8 cellular contexts compared by ENCODE assay signal in genomic region chr10:31135791-31136190, GRCh38.
A peak's percentile ranks its signal among the peaks of the same experiment; 100 is the strongest.
DNase-seq lines count a peak whose midpoint lies in the region; ATAC-seq and TF ChIP-seq lines count a peak whose summit lies in the region.
"Not testable (repeated sequence)": the region's sequence is repeated elsewhere in the genome, so short reads cannot be mapped to it uniquely, and the experiment has no call there.

No MANE protein-coding gene starts in this region.

- CTCF ChIA-PET in CD4-positive, alpha-beta memory T cell (lab: Charles Lee; ENCODE audit: partially characterized antibody): interaction anchor here (0.8 kb wide), 1 partner anchor 104 kb away, joined by 3 read pairs; the partner anchor contains the start of gene ZNF438
- CTCF ChIA-PET in T-cell (lab: Charles Lee): interaction anchor here in 1 of 2 donors (1.1 kb wide), 1 partner anchor 449 kb away, joined by 3 read pairs; no protein-coding TSS in a partner anchor
- CTCF ChIA-PET in activated CD4-positive, alpha-beta memory T cell treated with anti-CD3 and anti-CD28 coated beads for 36 hours (lab: Charles Lee): not testable (repeated sequence)

- H3K4me3 Mint-ChIP-seq in CD4-positive, alpha-beta memory T cell: peak overlapping the region in 4 of 8 donors; percentile 15 to 34 (median 24)
- peak overlapping the region in 1 of 3 donors; percentile 71 for H3K4me3 Mint-ChIP-seq in T-cell
- H3K4me3 Mint-ChIP-seq in activated CD4-positive, alpha-beta memory T cell treated with anti-CD3 and anti-CD28 coated beads for 36 hours; activated T-helper 17 cell treated with anti-CD3 and anti-CD28 coated beads, Interleukin-2, amount 50 U/mL, for 72 hours: not testable (repeated sequence)

- not testable (repeated sequence) for H3K9me3 ChIP-seq in CD4-positive, alpha-beta memory T cell (ENCODE audit: control insufficient read depth in 1 of 2, low read length in 2 of 2); ascending aorta; right atrium auricular region; neuronal stem cell (replicated peaks in 1 of 2; ENCODE audit: control insufficient read depth in 2 of 2, insufficient read depth in 1 of 2, low read depth in 1 of 2, low read length in 2 of 2); uterus

- not testable (repeated sequence) for H2BK12ac ChIP-seq in neuronal stem cell (ENCODE audit: low read length)

- H3K79me1 ChIP-seq in neuronal stem cell (ENCODE audit: low read depth, low read length): not testable (repeated sequence)

- not testable (repeated sequence) for H2BK120ac ChIP-seq in neuronal stem cell (ENCODE audit: low read depth, low read length)

- not testable (repeated sequence) for H4K91ac ChIP-seq in neuronal stem cell (ENCODE audit: low read depth, low read length, poor library complexity)

- TF ChIP-seq CTCF in ascending aorta (IDR thresholded peaks at IDR 0.05); right atrium auricular region (IDR thresholded peaks at IDR 0.05); uterus (IDR thresholded peaks at IDR 0.05): not testable (repeated sequence)

- H2AK5ac ChIP-seq in neuronal stem cell (ENCODE audit: low read depth, low read length): not testable (repeated sequence)

- H3K4me2 ChIP-seq in neuronal stem cell (ENCODE audit: insufficient read depth, low read length, poor library complexity, severe bottlenecking): not testable (repeated sequence)

- not testable (repeated sequence) for H3K4me3 ChIP-seq in CD4-positive, alpha-beta memory T cell (ENCODE audit: low read length in 2 of 2); ascending aorta; right atrium auricular region; neuronal stem cell (ENCODE audit: low read length in 2 of 2); uterus

- not testable (repeated sequence) for H4K8ac ChIP-seq in neuronal stem cell (ENCODE audit: low read depth, low read length)

- not testable (repeated sequence) for H3K14ac ChIP-seq in neuronal stem cell (ENCODE audit: low read length)

- not testable (repeated sequence) for H3K23ac ChIP-seq in neuronal stem cell (ENCODE audit: low read depth, low read length, poor library complexity)

- not testable (repeated sequence) for H3K36me3 ChIP-seq in CD4-positive, alpha-beta memory T cell (ENCODE audit: insufficient read depth, low read length); ascending aorta; right atrium auricular region; neuronal stem cell (replicated peaks in 1 of 2; ENCODE audit: control insufficient read depth in 2 of 2, insufficient read depth in 2 of 2, low read length in 2 of 2); uterus

- not testable (repeated sequence) for TF ChIP-seq POLR2A in uterus (IDR thresholded peaks at IDR 0.05)

- not testable (repeated sequence) for H3K27ac ChIP-seq in CD4-positive, alpha-beta memory T cell (ENCODE audit: low read depth, low read length); right atrium auricular region; neuronal stem cell (replicated peaks; ENCODE audit: low read length)
- H3K27ac ChIP-seq in ascending aorta: peak overlapping the region; percentile 95 to 96
- peak overlapping the region; percentile 93 for H3K27ac ChIP-seq in uterus

- H3K27me3 ChIP-seq in CD4-positive, alpha-beta memory T cell (ENCODE audit: insufficient read depth, low read length); ascending aorta; right atrium auricular region; neuronal stem cell (ENCODE audit: control insufficient read depth in 3 of 3, insufficient read depth in 3 of 3, low read depth in 1 of 3, low read length in 3 of 3); uterus: not testable (repeated sequence)

- intact Hi-C loops in CD4-positive, alpha-beta memory T cell (cut with micrococcal nuclease); uterus (cut with DNase I; ENCODE audit: low total_unique reads): not testable (repeated sequence)
- intact Hi-C loops in activated CD4-positive, alpha-beta memory T cell treated with anti-CD3 and anti-CD28 coated beads for 36 hours (cut with micrococcal nuclease): loop anchor here (2.0 to 10.0 kb wide), 3 partner anchors 51 to 209 kb away; partner anchors contain the start of gene ZEB1
- intact Hi-C loops in ascending aorta (cut with DNase I): loop anchor here (10.0 kb wide), 1 partner anchor 351 kb away; no protein-coding TSS in a partner anchor

- not testable (repeated sequence) for H2BK5ac ChIP-seq in neuronal stem cell (ENCODE audit: low read length)

- H2BK15ac ChIP-seq in neuronal stem cell (ENCODE audit: low read length): not testable (repeated sequence)

- not testable (repeated sequence) for H3K36me3 Mint-ChIP-seq in CD4-positive, alpha-beta memory T cell; T-cell; activated CD4-positive, alpha-beta memory T cell treated with anti-CD3 and anti-CD28 coated beads for 36 hours; activated T-helper 17 cell treated with anti-CD3 and anti-CD28 coated beads, Interleukin-2, amount 50 U/mL, for 72 hours (ENCODE audit: low read depth)

- H3K27ac Mint-ChIP-seq in CD4-positive, alpha-beta memory T cell: peak overlapping the region in 6 of 7 donors; percentile 12 to 91 (median 31)
- H3K27ac Mint-ChIP-seq in T-cell: peak overlapping the region; percentile 61 to 81
- peak overlapping the region; percentile 14 for H3K27ac Mint-ChIP-seq in activated CD4-positive, alpha-beta memory T cell treated with anti-CD3 and anti-CD28 coated beads for 36 hours
- peak overlapping the region; percentile 53 for H3K27ac Mint-ChIP-seq in activated T-helper 17 cell treated with anti-CD3 and anti-CD28 coated beads, Interleukin-2, amount 50 U/mL, for 72 hours

- H3K9ac ChIP-seq in neuronal stem cell (ENCODE audit: low read depth, low read length, poor library complexity): not testable (repeated sequence)

- H2AFZ ChIP-seq in neuronal stem cell (ENCODE audit: low read length): peak overlapping the region; percentile 85

- not testable (repeated sequence) for H3K4ac ChIP-seq in neuronal stem cell (ENCODE audit: low read length)

- WGBS in neuronal stem cell (ENCODE audit: extremely low coverage in 2 of 2, insufficient read length in 2 of 2, insufficient replicate concordance in 1 of 2), 2 donors: no CpG with 5 or more reads among the region's 8 CpGs

- not testable (repeated sequence) for H3K9me3 Mint-ChIP-seq in CD4-positive, alpha-beta memory T cell; T-cell; activated CD4-positive, alpha-beta memory T cell treated with anti-CD3 and anti-CD28 coated beads for 36 hours; activated T-helper 17 cell treated with anti-CD3 and anti-CD28 coated beads, Interleukin-2, amount 50 U/mL, for 72 hours

- POLR2A ChIA-PET in CD4-positive, alpha-beta memory T cell (lab: Charles Lee; ENCODE audit: partially characterized antibody): interaction anchor here (1.6 kb wide), 1 partner anchor 104 kb away, joined by 7 read pairs; the partner anchor contains the start of gene ZNF438
- POLR2A ChIA-PET in T-cell (lab: Charles Lee); activated CD4-positive, alpha-beta memory T cell treated with anti-CD3 and anti-CD28 coated beads for 36 hours (lab: Charles Lee): not testable (repeated sequence)

- H3K4me1 Mint-ChIP-seq in CD4-positive, alpha-beta memory T cell: peaks cover 23 to 51% (median 35%) of the 10 kb centered on the region in 4 donors
- peaks cover 43 to 46% (median 44%) of the 10 kb centered on the region in 3 donors for H3K4me1 Mint-ChIP-seq in T-cell
- H3K4me1 Mint-ChIP-seq in activated CD4-positive, alpha-beta memory T cell treated with anti-CD3 and anti-CD28 coated beads for 36 hours (ENCODE audit: low read depth): peaks cover 42% of the 10 kb centered on the region
- H3K4me1 Mint-ChIP-seq in activated T-helper 17 cell treated with anti-CD3 and anti-CD28 coated beads, Interleukin-2, amount 50 U/mL, for 72 hours: peaks cover 18% of the 10 kb centered on the region

- H3K27me3 Mint-ChIP-seq in CD4-positive, alpha-beta memory T cell; T-cell; activated CD4-positive, alpha-beta memory T cell treated with anti-CD3 and anti-CD28 coated beads for 36 hours; activated T-helper 17 cell treated with anti-CD3 and anti-CD28 coated beads, Interleukin-2, amount 50 U/mL, for 72 hours: not testable (repeated sequence)

- not testable (repeated sequence) for ATAC-seq in T-cell (replicated peaks in 1 of 4); activated T-helper 17 cell treated with anti-CD3 and anti-CD28 coated beads, Interleukin-2, amount 50 U/mL, for 72 hours (replicated peaks)

- peaks cover 37% of the 10 kb centered on the region for H3K4me1 ChIP-seq in CD4-positive, alpha-beta memory T cell (ENCODE audit: insufficient read depth, low read length)
- H3K4me1 ChIP-seq in ascending aorta (peaks cover 3 to 18% of the 10 kb centered on the region in 2 donors), right atrium auricular region (peaks cover 0 to 22% of the 10 kb centered on the region in 2 donors), neuronal stem cell (ENCODE audit: control insufficient read depth in 2 of 2, insufficient read depth in 1 of 2, low read depth in 1 of 2, low read length in 2 of 2) (peaks cover 15 to 25% of the 10 kb centered on the region in 2 donors)
- H3K4me1 ChIP-seq in uterus: not testable (repeated sequence)

- H3K18ac ChIP-seq in neuronal stem cell (ENCODE audit: low read length): not testable (repeated sequence)

- DNase-seq in CD4-positive, alpha-beta memory T cell; T-cell; activated CD4-positive, alpha-beta memory T cell treated with anti-CD3 and anti-CD28 coated beads for 36 hours; neuronal stem cell (ENCODE audit: low spot score); uterus: not testable (repeated sequence)
- peak in 1 of 2 donors; percentile 57 for DNase-seq in ascending aorta (ENCODE audit: low spot score in 2 of 2)
- DNase-seq in right atrium auricular region (ENCODE audit: low spot score): peak; percentile 55

Comparison
In these comparisons a context has a peak if more than half of its experiments do, and no peak if none do; other contexts are left out.
1. H3K27ac Mint-ChIP-seq: peak in every context shown above with its lines; median percentile 71 in T-cell; 53 in activated T-helper 17 cell treated with anti-CD3 and anti-CD28 coated beads, Interleukin-2, amount 50 U/mL, for 72 hours; 31 in CD4-positive, alpha-beta memory T cell; 14 in activated CD4-positive, alpha-beta memory T cell treated with anti-CD3 and anti-CD28 coated beads for 36 hours.